In genomic region chr22:42816339-42816738, GRCh38 we compare ENCODE assay signal across 16 cellular contexts. TPM values are rescaled to one million over a fixed set of nuclear protein-coding genes. Genes with fewer than 3 reads are reported as not detected.
DNase-seq lines count a peak whose midpoint lies in the region; FAIRE-seq and TF ChIP-seq lines count a peak whose summit lies in the region.
"Had no signal": no experiment of that assay in that cellular context is flagged by ENCODE, and none has a peak within 500 bp of the region (broad histone marks: within the 10 kb centered on the region; RNA-seq: fewer than 3 reads in every experiment).

No MANE protein-coding gene starts in this region.

- DNase-seq in NCI-H1105 treated with DMSO at 0.1 percent for 48 hours (lab: John Stamatoyannopoulos, UW) (peak; percentile 36), NCI-H1105 (lab: John Stamatoyannopoulos, UW) (no peak), NCI-H69 (lab: John Stamatoyannopoulos, UW) (peak; percentile 14), keratinocyte (ENCODE audit: low read depth, low spot score) (no peak), thyroid gland (peak; percentile 87 to 91), SKM-1 treated with dmso at 0.1 percent for 144 hours (lab: John Stamatoyannopoulos, UW; ENCODE audit: unreplicated experiment) (no peak), SW 1271 (lab: John Stamatoyannopoulos, UW) (no peak), amniotic stem cell (lab: John Stamatoyannopoulos, UW) (no peak)
- DNase-seq: NCI-H146, NCI-H774, SHP77 had no signal

- no peak overlapping the region for H3K4me2 ChIP-seq in keratinocyte (ENCODE audit: control insufficient read depth, extremely low read depth, insufficient read depth, low read depth, low read length)

- H3K4me3 ChIP-seq in keratinocyte (ENCODE audit: control insufficient read depth in 2 of 3, extremely low read depth in 1 of 3, insufficient read depth in 2 of 3, low read depth in 1 of 3, low read length in 3 of 3) (no peak overlapping the region), thyroid gland (replicated peaks in 1 of 3) (no peak overlapping the region)

- H3K4me1 ChIP-seq in keratinocyte (ENCODE audit: control insufficient read depth, extremely low read depth, insufficient read depth, low read length): peaks cover 14% of the 10 kb centered on the region
- peaks cover 56 to 69% of the 10 kb centered on the region in 2 donors for H3K4me1 ChIP-seq in thyroid gland

- dilution Hi-C loops in keratinocyte (cut with MboI; ENCODE audit: extremely low pct_ligation_motif_present, low sequenced_read_pairs): no loop called here

- no peaks in the 10 kb centered on the region for H3K79me2 ChIP-seq in keratinocyte (ENCODE audit: control insufficient read depth, insufficient read depth, low read length)

- peak; percentile 67 for FAIRE-seq in keratinocyte (lab: Jason Lieb, UNC)
- FAIRE-seq: A204.1, G401.6, H1, HTR-8/SVneo had no signal

- H3K9me3 ChIP-seq in keratinocyte (ENCODE audit: control insufficient read depth, low read depth, low read length) (no peaks in the 10 kb centered on the region), thyroid gland (no peaks in the 10 kb centered on the region)

- no peaks in the 10 kb centered on the region for H4K20me1 ChIP-seq in keratinocyte (ENCODE audit: control insufficient read depth, extremely low read depth, insufficient read depth, low read length)

- H3K27ac ChIP-seq in keratinocyte (ENCODE audit: control insufficient read depth, insufficient read depth, low read length): no peak overlapping the region
- peak overlapping the region; percentile 84 to 90 (median 85) for H3K27ac ChIP-seq in thyroid gland
- H3K27ac ChIP-seq: C4-2B had no signal

- no peaks in the 10 kb centered on the region for H3K9me1 ChIP-seq in keratinocyte (ENCODE audit: control insufficient read depth, extremely low read depth, insufficient read depth, low read length)

- peak in 1 of 2 donors; percentile 76 for TF ChIP-seq POLR2A in thyroid gland (IDR thresholded peaks at IDR 0.05)

- no peaks in the 10 kb centered on the region for H3K27me3 ChIP-seq in keratinocyte (ENCODE audit: control insufficient read depth, extremely low read depth, insufficient read depth, low read length)
- H3K27me3 ChIP-seq in thyroid gland: no peaks in the 10 kb centered on the region

- no peak for TF ChIP-seq CTCF in keratinocyte (optimal IDR thresholded peaks at IDR 0.05 in 1 of 3, IDR thresholded peaks at IDR 0.05 in 1 of 3, conservative IDR thresholded peaks at IDR 0.05 in 1 of 3; ENCODE audit: extremely low read depth in 1 of 3, insufficient read depth in 2 of 3, low read length in 3 of 3)
- no peak for TF ChIP-seq CTCF in thyroid gland (IDR thresholded peaks at IDR 0.05)

- intact Hi-C loops in thyroid gland (cut with DNase I): no loop called here

- 14 to 49% methylated on average over 3 of the region's 3 CpGs for WGBS in thyroid gland, 2 donors

- no peak overlapping the region for H2AFZ ChIP-seq in keratinocyte (ENCODE audit: control insufficient read depth, low read length)

- no peak overlapping the region for H3K9ac ChIP-seq in keratinocyte (ENCODE audit: control insufficient read depth, extremely low read depth, insufficient read depth, low read length)

- H3K36me3 ChIP-seq in keratinocyte (ENCODE audit: control insufficient read depth in 2 of 2, extremely low read depth in 1 of 2, insufficient read depth in 2 of 2, low read length in 2 of 2) (peaks cover 12 to 13% of the 10 kb centered on the region in 2 experiments), thyroid gland (peaks cover 0 to under 1% of the 10 kb centered on the region in 2 donors)

RNA-seq across cellular contexts. Expression of gene ARFGAP3, which starts 40.7 kb away (rescaled TPM):
- 24.7 to 36.1 TPM (median 28.3 TPM) in 3 replicates for polyA plus RNA-seq in keratinocyte
- 64.4 TPM for polyA plus RNA-seq in keratinocyte (2011; ENCODE audit: low read depth)
- 21.7 and 29.3 TPM in 2 replicates for polyA plus RNA-seq in keratinocyte (2011; cell fraction: cytosol; rRNA removed)
- polyA plus RNA-seq in keratinocyte (2011; cell fraction: nucleus; rRNA removed): 28.2 and 34.4 TPM in 2 replicates
- polyA plus RNA-seq in keratinocyte (2012; ENCODE audit: low replicate concordance): 24.3 and 29.7 TPM in 2 replicates
- 13.4 to 26.9 TPM (median 24.5 TPM) in 3 replicates for polyA minus RNA-seq in keratinocyte
- 25.3 TPM for polyA minus RNA-seq in keratinocyte (2011; cell fraction: cytosol; rRNA and poly(A)+ RNA removed)
- polyA minus RNA-seq in keratinocyte (2011; cell fraction: nucleus; rRNA and poly(A)+ RNA removed): 11.1 and 20.1 TPM in 2 replicates
- 100 to 1,000 TPM in 2 of 4 donors, 10 to 100 TPM in 2; 82.3 to 106 (median 94.2) TPM for total RNA-seq in thyroid gland

Comparison
In these comparisons a context has a peak if more than half of its experiments do, and no peak if none do; other contexts are left out.
1. DNase-seq: peak in NCI-H1105 treated with DMSO at 0.1 percent for 48 hours (single experiment), NCI-H69 (single experiment) and thyroid gland (2 of 2); none in NCI-H1105 (single experiment), keratinocyte (single experiment), SKM-1 treated with dmso at 0.1 percent for 144 hours (single experiment), SW 1271 (0 of 2) and amniotic stem cell (single experiment).